ENCODE assay signal across 13 cellular contexts in genomic region chr4:180587379-180587778, GRCh38.
"Had no signal": no experiment of that assay in that cellular context is flagged by ENCODE, and none has a peak within 500 bp of the region (broad histone marks: within the 10 kb centered on the region; RNA-seq: fewer than 3 reads in every experiment).

No MANE protein-coding gene starts in this region.

- H3K27ac ChIP-seq: cardiac muscle cell, hepatocyte, left lung, parathyroid adenoma had no signal

- H3K9ac ChIP-seq: parathyroid adenoma had no signal

- H3K9me3 Mint-ChIP-seq: activated naive CD4-positive, alpha-beta T cell treated with anti-CD3 and anti-CD28 coated beads, Interleukin-2, amount 50 U/mL, for 72 hours; activated T-cell treated with anti-CD3 and anti-CD28 coated beads, Interleukin-2, amount 50 U/mL, for 72 hours had no signal

- H3K79me2 ChIP-seq: hepatocyte, parathyroid adenoma had no signal

- H3K4me3 ChIP-seq: cardiac muscle cell, hepatocyte, left lung had no signal

- H3K4me2 ChIP-seq: hepatocyte had no signal

- H3K4me1 ChIP-seq: left lung, parathyroid adenoma had no signal

- H3K27ac Mint-ChIP-seq: activated naive CD4-positive, alpha-beta T cell treated with anti-CD3 and anti-CD28 coated beads, Interleukin-2, amount 50 U/mL, for 72 hours; activated T-cell treated with anti-CD3 and anti-CD28 coated beads, Interleukin-2, amount 50 U/mL, for 72 hours; naive B cell; stimulated activated effector memory CD8-positive, alpha-beta T cell treated with anti-CD3 and anti-CD28 coated beads, Interleukin-12 subunit alpha, Interleukin-12 subunit beta, amount 100 ng/mL, for 72 hours had no signal

- H3K4me1 Mint-ChIP-seq: naive B cell; stimulated activated effector memory CD8-positive, alpha-beta T cell treated with anti-CD3 and anti-CD28 coated beads, Interleukin-12 subunit alpha, Interleukin-12 subunit beta, amount 100 ng/mL, for 72 hours had no signal

- H3K27me3 ChIP-seq: cardiac muscle cell, left lung had no signal

- H3K36me3 ChIP-seq: cardiac muscle cell, left lung had no signal

- H3K36me3 Mint-ChIP-seq: activated naive CD4-positive, alpha-beta T cell treated with anti-CD3 and anti-CD28 coated beads, Interleukin-2, amount 50 U/mL, for 72 hours; naive B cell; stimulated activated effector memory CD8-positive, alpha-beta T cell treated with anti-CD3 and anti-CD28 coated beads, Interleukin-12 subunit alpha, Interleukin-12 subunit beta, amount 100 ng/mL, for 72 hours had no signal

- H3K27me3 Mint-ChIP-seq: naive B cell had no signal

- DNase-seq: activated CD4-positive, alpha-beta T cell treated with anti-CD3 and anti-CD28 coated beads for 4 hours; activated CD8-positive, alpha-beta memory T cell treated with anti-CD3 and anti-CD28 coated beads, Interleukin-2, amount 50 U/mL, for 48 hours; activated gamma-delta T cell; activated T-cell treated with anti-CD3 and anti-CD28 coated beads, Interleukin-2, amount 50 U/mL, for 72 hours; kidney; left lung; mammary epithelial cell; naive B cell had no signal

- H3K9me3 ChIP-seq: left lung had no signal

- H3K4me3 Mint-ChIP-seq: activated T-cell treated with anti-CD3 and anti-CD28 coated beads, Interleukin-2, amount 50 U/mL, for 72 hours; naive B cell; stimulated activated effector memory CD8-positive, alpha-beta T cell treated with anti-CD3 and anti-CD28 coated beads, Interleukin-12 subunit alpha, Interleukin-12 subunit beta, amount 100 ng/mL, for 72 hours had no signal

- H2AFZ ChIP-seq: hepatocyte, parathyroid adenoma had no signal
